In the genomic region with DNA sequence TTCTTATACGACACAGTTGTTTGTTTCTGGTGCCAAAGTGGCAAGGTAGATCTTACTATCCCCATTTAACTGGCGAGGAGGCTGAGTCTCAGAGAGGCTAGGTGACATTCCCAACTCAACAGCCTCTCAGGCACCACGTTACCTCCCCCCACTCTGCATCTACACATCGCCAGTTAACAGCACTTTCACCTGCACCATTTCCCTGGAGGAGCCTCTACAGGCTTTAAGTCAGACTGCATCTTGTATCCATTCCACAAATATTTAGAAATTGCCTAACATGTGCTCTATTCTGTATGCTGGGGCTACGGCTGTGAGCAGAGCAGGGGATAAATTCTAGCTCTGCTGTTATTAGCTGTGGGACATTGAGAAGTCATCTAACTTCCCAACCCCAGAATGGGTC, we compare ENCODE assay signal across 16 cellular contexts.
DNase-seq lines count a peak whose midpoint lies in the region; FAIRE-seq and TF ChIP-seq lines count a peak whose summit lies in the region.
"Had no signal": no experiment of that assay in that cellular context is flagged by ENCODE, and none has a peak within 500 bp of the region (broad histone marks: within the 10 kb centered on the region; RNA-seq: fewer than 3 reads in every experiment).

No MANE protein-coding gene starts in this region.

- TF ChIP-seq EP300 in H1 (IDR thresholded peaks at IDR 0.05; ENCODE audit: borderline replicate concordance in 1 of 2, low read depth in 2 of 2, low read length in 2 of 2) = no peak

- H4K8ac ChIP-seq in H1 (ENCODE audit: extremely low read depth, insufficient read depth, low read length) (no peak overlapping the region), mesendoderm (ENCODE audit: low read depth, low read length) (no peak overlapping the region)

- H3K4me3 ChIP-seq in AG10803 (ENCODE audit: low read length) (no peak overlapping the region), H1 (ENCODE audit: extremely low read depth in 1 of 4, insufficient read depth in 2 of 4, low read depth in 3 of 4, low read length in 4 of 4) (no peak overlapping the region), mesendoderm (ENCODE audit: low read length) (no peak overlapping the region)
- H3K4me3 ChIP-seq: BLaER1 had no signal

- H2BK120ac ChIP-seq in H1 (replicated peaks; ENCODE audit: low read depth, low read length) (peak overlapping the region; percentile 38), mesendoderm (ENCODE audit: low read depth, low read length) (no peak overlapping the region)

- peak overlapping the region; percentile 2 for H3K4ac ChIP-seq in H1 (replicated peaks; ENCODE audit: insufficient read length, low read depth, low read length)
- no peak overlapping the region for H3K4ac ChIP-seq in mesendoderm (ENCODE audit: low read depth, low read length)

- H4K20me1 ChIP-seq in H1 (replicated peaks in 1 of 2; ENCODE audit: control insufficient read depth in 1 of 2, insufficient read depth in 2 of 2, low read length in 2 of 2) = no peaks in the 10 kb centered on the region
- H4K20me1 ChIP-seq: BLaER1 had no signal

- peaks cover 0 to 2% (median 0%) of the 10 kb centered on the region in 4 experiments; a peak in 1 of 7 replicates for H3K27me3 ChIP-seq in H1 (replicated peaks in 1 of 4; ENCODE audit: control insufficient read depth in 3 of 4, extremely low read depth in 1 of 4, insufficient read depth in 3 of 4, low read length in 3 of 4)
- H3K27me3 ChIP-seq in mesendoderm (ENCODE audit: insufficient read depth, low read length, poor library complexity) = no peaks in the 10 kb centered on the region
- H3K27me3 ChIP-seq: BLaER1 had no signal

- H2AFZ ChIP-seq in H1 (ENCODE audit: low read length) = no peak overlapping the region

- WGBS in H1 (ENCODE audit: extremely low coverage in 1 of 2, insufficient coverage in 1 of 2, insufficient read length in 1 of 2, insufficient replicate concordance in 2 of 2, low coverage in 1 of 2, low lambda C conversion rate in 2 of 2, missing lambda C conversion rate in 1 of 2), 2 experiments = 79% methylated on average over 5 of the region's 5 CpGs; no CpG with 5 or more reads in 1 of the 2 experiments
- WGBS in mesendoderm (ENCODE audit: extremely low coverage, insufficient coverage, low lambda C conversion rate) = no CpG with 5 or more reads among the region's 5 CpGs

- peak overlapping the region; percentile 44; the same call in 1 of the 2 replicates for H2BK12ac ChIP-seq in H1 (ENCODE audit: low read depth, low read length)

- H3K23ac ChIP-seq in H1 (ENCODE audit: insufficient read length) (no peak overlapping the region), mesendoderm (ENCODE audit: low read length) (no peak overlapping the region)

- H2BK20ac ChIP-seq in H1 (ENCODE audit: low read length) = 0 out of 2 replicates have a peak overlapping the region, but pooled peaks have one; percentile 13

- peak; percentile 57 for DNase-seq in NCI-H510A treated with DMSO at 0.1 percent for 48 hours (lab: John Stamatoyannopoulos, UW)
- DNase-seq in NCI-H510A (lab: John Stamatoyannopoulos, UW) = no peak
- no peak for DNase-seq in AG10803 (ENCODE audit: low read depth)
- no peak for DNase-seq in H1 (ENCODE audit: low read depth in 1 of 2, low spot score in 2 of 2)
- DNase-seq in mesendoderm = peak; percentile 55
- DNase-seq in cardiac septum (ENCODE audit: low spot score) = no peak
- DNase-seq in retina = no peak
- DNase-seq: AML-193; Caco-2; CD8-positive, alpha-beta memory T cell; DND-41; GDM1 had no signal

- no peak for FAIRE-seq in H1 (lab: Jason Lieb, UNC)
- FAIRE-seq: GM12892, GM19239 had no signal

- H3K9me3 ChIP-seq in H1 (ENCODE audit: insufficient read depth in 2 of 2, low read depth in 1 of 2, low read length in 1 of 2) = no peaks in the 10 kb centered on the region
- H3K9me3 ChIP-seq: Caco-2 had no signal

- H3K79me2 ChIP-seq in H1 (ENCODE audit: control insufficient read depth in 1 of 2, insufficient read depth in 2 of 2, low read length in 2 of 2) = no peaks in the 10 kb centered on the region
- no peaks in the 10 kb centered on the region for H3K79me2 ChIP-seq in mesendoderm (ENCODE audit: control insufficient read depth, insufficient read depth, low read length)

- CTCF ChIA-PET in H1 (lab: Charles Lee; ENCODE audit: partially characterized antibody) = interaction anchor here (3.8 kb wide), 1 partner anchor 15 kb away, joined by 18 read pairs; no protein-coding TSS in a partner anchor

- H3K23me2 ChIP-seq in H1 (ENCODE audit: low read depth, low read length) = 0 out of 2 replicates have a peak, but pooled peaks cover 1% of the 10 kb centered on the region

- H3K56ac ChIP-seq in H1 (replicated peaks; ENCODE audit: insufficient read length, low read depth, low read length) = no peak overlapping the region
- no peak overlapping the region for H3K56ac ChIP-seq in mesendoderm (ENCODE audit: low read length)

- TF ChIP-seq POLR2A in H1 (IDR thresholded peaks at IDR 0.05; ENCODE audit: control extremely low read depth in 1 of 2, low read depth in 2 of 2, low read length in 2 of 2) = no peak

- TF ChIP-seq CTCF in AG10803 (conservative IDR thresholded peaks at IDR 0.05; ENCODE audit: low read length) = peak; percentile 19
- no peak for TF ChIP-seq CTCF in H1 (IDR thresholded peaks at IDR 0.05; ENCODE audit: control extremely low read depth in 1 of 3, insufficient read depth in 1 of 3, low read depth in 1 of 3, low read length in 3 of 3)

- H3K36me3 ChIP-seq in H1 (ENCODE audit: control insufficient read depth in 2 of 4, insufficient read depth in 4 of 4, low read length in 3 of 4) (no peaks in the 10 kb centered on the region), mesendoderm (ENCODE audit: control insufficient read depth, insufficient read depth, low read length) (no peaks in the 10 kb centered on the region)

- no peak overlapping the region for H2BK15ac ChIP-seq in H1 (ENCODE audit: low read length)
- H2BK15ac ChIP-seq in mesendoderm (replicated peaks; ENCODE audit: low read depth) = no peak overlapping the region

- H4K5ac ChIP-seq in H1 (ENCODE audit: insufficient read length, low read depth, low read length) (no peak overlapping the region), mesendoderm (ENCODE audit: low read length) (no peak overlapping the region)

- H2AK5ac ChIP-seq in H1 (ENCODE audit: low read depth, low read length) = no peak overlapping the region; the same call in 1 of the 2 replicates
- no peak overlapping the region for H2AK5ac ChIP-seq in mesendoderm (ENCODE audit: low read length)

- H3K4me2 ChIP-seq in H1 (ENCODE audit: insufficient read depth in 1 of 2, low read depth in 2 of 2, low read length in 2 of 2) (no peak overlapping the region), mesendoderm (ENCODE audit: low read length) (no peak overlapping the region)
- H3K4me2 ChIP-seq: BLaER1 had no signal

- H3K27ac ChIP-seq in H1 (ENCODE audit: low read depth, low read length) = no peak overlapping the region
- no peak overlapping the region for H3K27ac ChIP-seq in mesendoderm (ENCODE audit: low read depth, low read length)
- H3K27ac ChIP-seq: 22Rv1, BLaER1 had no signal

- POLR2A ChIA-PET in H1 (lab: Charles Lee; ENCODE audit: partially characterized antibody) = no interaction called here

- no peak overlapping the region for H3K9ac ChIP-seq in H1 (replicated peaks in 1 of 4; ENCODE audit: extremely low read depth in 1 of 4, low read depth in 3 of 4, low read length in 3 of 4)
- no peak overlapping the region for H3K9ac ChIP-seq in mesendoderm (ENCODE audit: low read length)
- H3K9ac ChIP-seq: BLaER1 had no signal

- H3K79me1 ChIP-seq in H1 (ENCODE audit: low read depth, low read length) (no peaks in the 10 kb centered on the region), mesendoderm (ENCODE audit: low read length) (no peaks in the 10 kb centered on the region)

- H2BK5ac ChIP-seq in H1 (ENCODE audit: low read depth, low read length) (no peak overlapping the region), mesendoderm (ENCODE audit: low read length) (no peak overlapping the region)

- intact Hi-C loops in cardiac septum (cut with DNase I) = no loop called here

- peak overlapping the region; percentile 34 for H4K91ac ChIP-seq in H1 (replicated peaks; ENCODE audit: insufficient read length, low read length)

- no peak for TF ChIP-seq RAD21 in H1 (IDR thresholded peaks at IDR 0.05 in 1 of 2, conservative IDR thresholded peaks at IDR 0.05 in 1 of 2; ENCODE audit: low read depth in 2 of 2, low read length in 2 of 2)

- H3K4me1 ChIP-seq in H1 (replicated peaks in 1 of 4; ENCODE audit: control insufficient read depth in 3 of 4, insufficient read depth in 4 of 4, low read length in 3 of 4) = peaks cover 2 to 33% (median 24%) of the 10 kb centered on the region in 4 experiments
- H3K4me1 ChIP-seq in mesendoderm (ENCODE audit: control insufficient read depth, low read depth, low read length) = peaks cover 6% of the 10 kb centered on the region
- H3K4me1 ChIP-seq: BLaER1, Caco-2 had no signal

- no peak overlapping the region for H3K14ac ChIP-seq in H1 (ENCODE audit: insufficient read length)

- H3K18ac ChIP-seq in H1 (ENCODE audit: extremely low read depth, low read length) (no peak overlapping the region), mesendoderm (ENCODE audit: low read length) (no peak overlapping the region)

TF ChIP-seq in H1, 55 proteins besides CTCF, POLR2A, EP300 and RAD21:
- no peak for TF ChIP-seq RNF2 (IDR thresholded peaks at IDR 0.05; ENCODE audit: borderline replicate concordance, low read depth, low read length, missing control alignments, poor library complexity, severe bottlenecking)
- TF ChIP-seq RXRA (IDR thresholded peaks at IDR 0.05; ENCODE audit: insufficient read depth, low read depth, low read length) = no peak
- TF ChIP-seq SIX5 (IDR thresholded peaks at IDR 0.05; ENCODE audit: low read depth, low read length) = no peak
- TF ChIP-seq RFX5 (IDR thresholded peaks at IDR 0.05; ENCODE audit: borderline replicate concordance, low read depth, low read length) = no peak
- TF ChIP-seq SP4 (IDR thresholded peaks at IDR 0.05; ENCODE audit: low read length) = no peak
- TF ChIP-seq TAF7 (optimal IDR thresholded peaks at IDR 0.05; ENCODE audit: borderline replicate concordance, low read depth, low read length) = no peak
- no peak for TF ChIP-seq CBX8 (IDR thresholded peaks at IDR 0.05; ENCODE audit: borderline replicate concordance, low read depth, low read length)
- TF ChIP-seq FOSL1 (IDR thresholded peaks at IDR 0.05; ENCODE audit: insufficient read depth, low read depth, low read length) = no peak
- no peak for TF ChIP-seq EGR1 (IDR thresholded peaks at IDR 0.05; ENCODE audit: borderline replicate concordance, low read depth, low read length)
- TF ChIP-seq TBP (IDR thresholded peaks at IDR 0.05; ENCODE audit: low read depth, low read length) = no peak
- no peak for TF ChIP-seq MAFK (IDR thresholded peaks at IDR 0.05; ENCODE audit: low read depth, low read length)
- TF ChIP-seq SIN3A (conservative IDR thresholded peaks at IDR 0.05 in 1 of 2, IDR thresholded peaks at IDR 0.05 in 1 of 2; ENCODE audit: low read depth in 1 of 2, low read length in 2 of 2) = no peak
- no peak for TF ChIP-seq BACH1 (IDR thresholded peaks at IDR 0.05; ENCODE audit: low read length)

Comparison
In these comparisons a context has a peak if more than half of its experiments do, and no peak if none do; other contexts are left out.
1. DNase-seq: peak in NCI-H510A treated with DMSO at 0.1 percent for 48 hours (single experiment) and mesendoderm (single experiment); none in NCI-H510A (single experiment), AG10803 (single experiment), H1 (0 of 2), cardiac septum (single experiment) and retina (single experiment).